ENCODE assay signal across 23 cellular contexts in genomic region chr3:11246663-11246970, GRCh38. TPM values are rescaled to one million over a fixed set of nuclear protein-coding genes. Genes with fewer than 3 reads are reported as not detected.
DNase-seq lines count a peak whose midpoint lies in the region; ATAC-seq, FAIRE-seq and TF ChIP-seq lines count a peak whose summit lies in the region.
"Had no signal": no experiment of that assay in that cellular context is flagged by ENCODE, and none has a peak within 500 bp of the region (broad histone marks: within the 10 kb centered on the region; RNA-seq: fewer than 3 reads in every experiment).

No MANE protein-coding gene starts in this region.

- no peak overlapping the region for H3K27ac Mint-ChIP-seq in astrocyte (ENCODE audit: unreplicated experiment)
- H3K27ac Mint-ChIP-seq: H9, T-cell had no signal

- H3F3A ChIP-seq in PC-3 (ENCODE audit: low read length, unreplicated experiment), result no peaks in the 10 kb centered on the region

- no peaks in the 10 kb centered on the region for H3K9me2 ChIP-seq in PC-3 (replicated peaks; ENCODE audit: low read length)

- H3K36me3 ChIP-seq in PC-3 (ENCODE audit: low read depth, low read length) (no peaks in the 10 kb centered on the region), astrocyte (ENCODE audit: insufficient read depth, low read length) (no peaks in the 10 kb centered on the region)
- H3K36me3 ChIP-seq: BE2C had no signal

- no peak overlapping the region for H3K9ac ChIP-seq in PC-3 (ENCODE audit: low read length)
- no peak overlapping the region for H3K9ac ChIP-seq in astrocyte (ENCODE audit: low read length)
- H3K9ac ChIP-seq: GM23248, KMS-11 had no signal

- peak; percentile 20 for DNase-seq in EL
- peak; percentile 46 for DNase-seq in PC-3
- DNase-seq in astrocyte (ENCODE audit: low read depth), result no peak
- peak; percentile 23 for DNase-seq in kidney tubule cell (ENCODE audit: low spot score)
- DNase-seq in nucleus accumbens (lab: John Stamatoyannopoulos, UW), result no peak
- DNase-seq in erythroblast (lab: John Stamatoyannopoulos, UW), result no peak
- no peak for DNase-seq in GM12892 (ENCODE audit: insufficient read length)
- DNase-seq: BE2C, DMS53, GM23248, H9, IMR-90, MV-4-11, NCI-H2029 treated with DMSO at 0.1 percent for 48 hours, NCI-H345, NCI-H524, NCI-H82, OCI-M1, SIG-M5, T-cell had no signal

- H3K27ac ChIP-seq in PC-3 (ENCODE audit: low read length) (peak overlapping the region; percentile 50), astrocyte (ENCODE audit: low read depth, low read length) (peak overlapping the region; percentile 23)
- H3K27ac ChIP-seq: GM23248, KMS-11 had no signal

- BruUV-seq in PC-3 (replicated peaks; lab: Mats Ljungman, UMichigan), result no TSS peak

- peak overlapping the region; percentile 62 for H3K4me2 ChIP-seq in PC-3 (ENCODE audit: low read length)
- H3K4me2 ChIP-seq in astrocyte (ENCODE audit: low read length), result peak overlapping the region; percentile 21
- H3K4me2 ChIP-seq: KMS-11 had no signal

- intact Hi-C loops in PC-3 (cut with micrococcal nuclease), result no loop called here

- CTCF ChIA-PET in PC-3 (lab: Charles Lee), result no interaction called here

- POLR2A ChIA-PET in PC-3 (lab: Charles Lee; ENCODE audit: unreplicated experiment), result no interaction called here

- H3K27me3 Mint-ChIP-seq in astrocyte (ENCODE audit: low read depth, unreplicated experiment), result no peaks in the 10 kb centered on the region

- TF ChIP-seq POLR2A in erythroblast (IDR thresholded peaks at IDR 0.05; ENCODE audit: low read length), result no peak
- no peak for TF ChIP-seq POLR2A in GM12892 (IDR thresholded peaks at IDR 0.05; ENCODE audit: low read depth, low read length)

- FAIRE-seq in astrocyte (lab: Jason Lieb, UNC) (no peak), GM12892 (lab: Jason Lieb, UNC) (no peak)
- FAIRE-seq: A204.1, D721Med had no signal

- no peaks in the 10 kb centered on the region for H3K36me3 Mint-ChIP-seq in astrocyte (ENCODE audit: low read depth, unreplicated experiment)
- H3K36me3 Mint-ChIP-seq: T-cell had no signal

- no peaks in the 10 kb centered on the region for H3K9me3 ChIP-seq in PC-3 (ENCODE audit: low read length)
- H3K9me3 ChIP-seq in astrocyte (ENCODE audit: insufficient read depth, low read depth, low read length), result no peaks in the 10 kb centered on the region
- H3K9me3 ChIP-seq: BE2C had no signal

- peaks cover 5% of the 10 kb centered on the region for H3K4me1 Mint-ChIP-seq in astrocyte (ENCODE audit: low read depth, unreplicated experiment)
- H3K4me1 Mint-ChIP-seq: H9 had no signal

- peaks cover 2% of the 10 kb centered on the region for H3K9me3 Mint-ChIP-seq in astrocyte (ENCODE audit: unreplicated experiment)
- H3K9me3 Mint-ChIP-seq: H9, T-cell had no signal

- H2AFZ ChIP-seq in PC-3 (ENCODE audit: low read length) (peak overlapping the region; percentile 56), astrocyte (ENCODE audit: low read depth, low read length) (no peak overlapping the region)
- H2AFZ ChIP-seq: GM23248 had no signal

- H4K20me1 ChIP-seq in PC-3 (ENCODE audit: low read length) (no peaks in the 10 kb centered on the region), astrocyte (ENCODE audit: insufficient read depth, low read length) (peaks cover 23% of the 10 kb centered on the region)

- H3K4me3 Mint-ChIP-seq in astrocyte (ENCODE audit: unreplicated experiment), result no peak overlapping the region
- H3K4me3 Mint-ChIP-seq: H9, T-cell had no signal

- H3K4me1 ChIP-seq in PC-3 (ENCODE audit: insufficient read depth, low read length), result peaks cover 33% of the 10 kb centered on the region
- peaks cover 15% of the 10 kb centered on the region for H3K4me1 ChIP-seq in astrocyte (ENCODE audit: insufficient read depth, low read length)
- H3K4me1 ChIP-seq: BE2C had no signal

- ATAC-seq in PC-3, result peak; percentile 30
- ATAC-seq: T-cell had no signal

- H3K79me2 ChIP-seq in PC-3 (ENCODE audit: low read length) (no peaks in the 10 kb centered on the region), astrocyte (ENCODE audit: insufficient read depth, low read length) (peaks cover 24% of the 10 kb centered on the region)

- no peaks in the 10 kb centered on the region for H3K27me3 ChIP-seq in PC-3 (ENCODE audit: low read length)
- H3K27me3 ChIP-seq in astrocyte (ENCODE audit: insufficient read depth, low read length), result no peaks in the 10 kb centered on the region
- H3K27me3 ChIP-seq: BE2C had no signal

- peak overlapping the region; percentile 40; the same call in 1 of the 2 replicates for H3K4me3 ChIP-seq in PC-3 (ENCODE audit: low read length)
- H3K4me3 ChIP-seq in astrocyte (ENCODE audit: insufficient read depth, low read depth, low read length), result no peak overlapping the region
- H3K4me3 ChIP-seq: GM23248 had no signal

- TF ChIP-seq CTCF in PC-3 (conservative IDR thresholded peaks at IDR 0.05; ENCODE audit: low read depth, low read length) (no peak), astrocyte (IDR thresholded peaks at IDR 0.05; ENCODE audit: insufficient read depth, low read depth, low read length) (no peak)

RNA-seq across cellular contexts. Expression of gene ATG7, which starts 25.6 kb away (rescaled TPM):
- total RNA-seq in PC-3 (2014; rRNA removed) (33.2 and 36.5 TPM in 2 replicates), astrocyte (24.8 and 29.5 TPM in 2 replicates)
- polyA plus RNA-seq in GM12892 (2012; ENCODE audit: missing spikeins), result 27.3 TPM

Comparison
In these comparisons a context has a peak if more than half of its experiments do, and no peak if none do; other contexts are left out.
1. DNase-seq: peak in EL (single experiment), PC-3 (single experiment) and kidney tubule cell (single experiment); none in astrocyte (single experiment), nucleus accumbens (0 of 56), erythroblast (0 of 2) and GM12892 (single experiment).